ENCODE assay signal across 8 cellular contexts in the genomic region with DNA sequence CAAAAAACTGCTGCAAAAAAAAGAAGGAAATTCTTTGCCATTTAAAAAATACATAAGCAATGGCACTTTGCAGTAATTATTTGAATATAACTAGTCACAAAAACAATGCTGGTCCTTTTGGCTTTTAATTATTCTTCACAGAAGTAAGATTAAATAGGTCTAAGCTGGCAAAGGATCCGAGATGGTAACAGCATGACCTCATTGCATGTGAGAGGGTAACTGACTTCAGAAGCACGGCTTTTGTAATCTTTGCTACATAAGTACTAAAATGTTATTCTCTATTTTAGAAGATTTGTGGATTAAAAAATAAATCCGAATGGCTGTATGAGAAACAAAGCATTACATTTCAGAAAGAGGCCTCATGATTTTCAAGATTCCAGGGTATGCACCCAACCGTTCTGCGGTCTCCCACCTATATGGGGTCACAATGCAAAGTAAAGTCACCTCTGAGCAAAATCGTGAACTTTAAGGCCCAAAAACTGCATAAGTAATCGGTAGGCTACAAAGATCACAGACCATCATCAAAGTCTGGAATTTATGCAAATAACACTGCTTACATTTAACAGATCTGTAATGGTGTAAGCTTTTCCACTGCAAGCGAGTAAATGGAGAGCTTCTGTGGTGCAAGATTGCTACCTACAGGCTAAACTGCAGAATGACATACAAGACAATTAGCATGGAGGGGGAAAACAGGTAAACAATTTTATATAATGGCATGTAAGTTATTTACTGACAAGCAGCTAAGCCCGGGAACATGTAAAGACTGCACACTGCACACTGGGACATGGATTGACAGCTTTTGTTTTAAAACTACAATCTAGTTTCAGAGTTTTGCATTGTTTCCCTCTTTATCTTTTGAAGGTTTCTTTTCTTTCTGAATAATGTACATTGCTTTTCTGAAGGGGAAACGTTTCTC.
DNase-seq lines count a peak whose midpoint lies in the region; ATAC-seq, FAIRE-seq and TF ChIP-seq lines count a peak whose summit lies in the region.

No MANE protein-coding gene starts in this region.

- CTCF ChIA-PET in H1 (lab: Charles Lee; ENCODE audit: partially characterized antibody) = interaction anchor here (0.6 to 2.4 kb wide), 31 partner anchors 8 to 1941 kb away, joined by 3 to 19 read pairs (median 4); no protein-coding TSS in a partner anchor

- DNase-seq in AG10803 (ENCODE audit: low read depth) (peak; percentile 68), GM04504 (ENCODE audit: low read depth) (peak; percentile 23), H9 (peak; percentile 35), Karpas-422 (peak; percentile 67), SK-N-MC (ENCODE audit: low read depth, low spot score) (peak; percentile 52), H1 (ENCODE audit: low read depth in 1 of 2, low spot score in 2 of 2) (no peak), naive B cell (peak; percentile 7), ascending aorta (ENCODE audit: low spot score in 2 of 2) (no peak)

- H2AFZ ChIP-seq in H9 (ENCODE audit: low read length) (no peak overlapping the region), Karpas-422 (ENCODE audit: low read length) (no peak overlapping the region), H1 (ENCODE audit: low read length) (no peak overlapping the region)

- no peak overlapping the region for H4K91ac ChIP-seq in H9 (ENCODE audit: insufficient read length, low read depth, low read length)
- H4K91ac ChIP-seq in H1 (replicated peaks; ENCODE audit: insufficient read length, low read length) = no peak overlapping the region

- H3K27me3 ChIP-seq in H9 (ENCODE audit: insufficient read depth, low read length) (no peaks in the 10 kb centered on the region), Karpas-422 (ENCODE audit: low read length) (no peaks in the 10 kb centered on the region), H1 (replicated peaks in 1 of 4; ENCODE audit: control insufficient read depth in 3 of 4, extremely low read depth in 1 of 4, insufficient read depth in 3 of 4, low read length in 3 of 4) (no peaks in the 10 kb centered on the region), ascending aorta (no peaks in the 10 kb centered on the region)

- H3K4me2 ChIP-seq in H9 (ENCODE audit: insufficient read depth, insufficient read length, low read length) = no peak overlapping the region
- H3K4me2 ChIP-seq in Karpas-422 (ENCODE audit: low read depth, low read length, poor library complexity, severe bottlenecking) = no peak overlapping the region
- H3K4me2 ChIP-seq in H1 (ENCODE audit: insufficient read depth in 1 of 2, low read depth in 2 of 2, low read length in 2 of 2) = 0 out of 4 replicates have a peak overlapping the region, but pooled peaks of 1 of the 2 experiments have one; percentile 36

- H2BK15ac ChIP-seq in H9 (ENCODE audit: low read depth, low read length) (no peak overlapping the region), H1 (ENCODE audit: low read length) (no peak overlapping the region)

- H2AK5ac ChIP-seq in H9 (ENCODE audit: insufficient read length, low read length) = no peak overlapping the region
- H2AK5ac ChIP-seq in H1 (ENCODE audit: low read depth, low read length) = no peak overlapping the region

- H3K9me3 ChIP-seq in H9 (ENCODE audit: control insufficient read depth, low read depth, low read length) (no peaks in the 10 kb centered on the region), Karpas-422 (ENCODE audit: low read length) (no peaks in the 10 kb centered on the region), SK-N-MC (ENCODE audit: low read depth, low read length) (no peaks in the 10 kb centered on the region), H1 (ENCODE audit: insufficient read depth in 2 of 2, low read depth in 1 of 2, low read length in 1 of 2) (no peaks in the 10 kb centered on the region), ascending aorta (no peaks in the 10 kb centered on the region)

- no peak overlapping the region for H3K4me3 ChIP-seq in AG10803 (ENCODE audit: low read length)
- no peak overlapping the region for H3K4me3 ChIP-seq in Karpas-422 (ENCODE audit: low read length)
- 0 out of 2 replicates have a peak overlapping the region, but pooled peaks have one; percentile 30 for H3K4me3 ChIP-seq in SK-N-MC
- H3K4me3 ChIP-seq in H1 (ENCODE audit: extremely low read depth in 1 of 4, insufficient read depth in 2 of 4, low read depth in 3 of 4, low read length in 4 of 4) = no peak overlapping the region
- no peak overlapping the region for H3K4me3 ChIP-seq in ascending aorta

- no peaks in the 10 kb centered on the region for H3K9me2 ChIP-seq in Karpas-422 (replicated peaks; ENCODE audit: insufficient read depth, low read length)

- peak; percentile 32 to 58 for ATAC-seq in naive B cell (ENCODE audit: low read depth in 2 of 2)

- intact Hi-C loops in ascending aorta (cut with DNase I) = no loop called here

- H3K36me3 Mint-ChIP-seq in H9 (ENCODE audit: insufficient read depth in 1 of 3, low read depth in 3 of 3) (no peaks in the 10 kb centered on the region), naive B cell (no peaks in the 10 kb centered on the region)

- H2BK20ac ChIP-seq in H9 (ENCODE audit: low read depth, low read length, poor library complexity, severe bottlenecking) (no peak overlapping the region), H1 (ENCODE audit: low read length) (no peak overlapping the region)

- WGBS in H9 (ENCODE audit: extremely low coverage, insufficient read length, low lambda C conversion rate) = no CpG with 5 or more reads among the region's 10 CpGs
- WGBS in H1 (ENCODE audit: extremely low coverage in 1 of 2, insufficient coverage in 1 of 2, insufficient read length in 1 of 2, insufficient replicate concordance in 2 of 2, low coverage in 1 of 2, low lambda C conversion rate in 2 of 2, missing lambda C conversion rate in 1 of 2), 2 experiments = 34% methylated on average over 10 of the region's 10 CpGs; no CpG with 5 or more reads in 1 of the 2 experiments

- H2BK120ac ChIP-seq in H9 (ENCODE audit: low read depth, low read length, poor library complexity, severe bottlenecking) (no peak overlapping the region), H1 (replicated peaks; ENCODE audit: low read depth, low read length) (no peak overlapping the region)

- H3T11ph ChIP-seq in H9 (ENCODE audit: low read length) = no peak overlapping the region

- POLR2A ChIA-PET in H1 (lab: Charles Lee; ENCODE audit: partially characterized antibody) = interaction anchor here (0.6 to 1.9 kb wide), 3 partner anchors 9 to 1027 kb away, joined by 3 to 4 read pairs (median 4); no protein-coding TSS in a partner anchor

- H3K79me2 ChIP-seq in H9 (ENCODE audit: insufficient read depth, low read length) = no peaks in the 10 kb centered on the region
- no peaks in the 10 kb centered on the region for H3K79me2 ChIP-seq in Karpas-422 (ENCODE audit: low read length)
- H3K79me2 ChIP-seq in H1 (ENCODE audit: control insufficient read depth in 1 of 2, insufficient read depth in 2 of 2, low read length in 2 of 2) = no peaks in the 10 kb centered on the region

- H3K79me1 ChIP-seq in H9 (ENCODE audit: insufficient read depth, low read depth, low read length, poor library complexity, severe bottlenecking) = no peaks in the 10 kb centered on the region
- no peaks in the 10 kb centered on the region for H3K79me1 ChIP-seq in H1 (ENCODE audit: low read depth, low read length)

- peak; percentile 99 for FAIRE-seq in H1 (lab: Jason Lieb, UNC)

- H3K18ac ChIP-seq in H9 (ENCODE audit: insufficient read length, low read depth, low read length) = no peak overlapping the region
- H3K18ac ChIP-seq in H1 (ENCODE audit: extremely low read depth, low read length) = no peak overlapping the region

- no peaks in the 10 kb centered on the region; the same call in 1 of the 2 replicates for H3K27me3 Mint-ChIP-seq in H9 (ENCODE audit: low read depth)
- no peaks in the 10 kb centered on the region for H3K27me3 Mint-ChIP-seq in naive B cell

- peak overlapping the region in 1 of 3 experiments; percentile 85; a peak in 1 of 7 replicates for H3K27ac Mint-ChIP-seq in H9
- H3K27ac Mint-ChIP-seq in naive B cell = no peak overlapping the region

- no peak overlapping the region for H4K5ac ChIP-seq in H9 (ENCODE audit: insufficient read length, low read depth, low read length)
- H4K5ac ChIP-seq in H1 (ENCODE audit: insufficient read length, low read depth, low read length) = no peak overlapping the region

- TF ChIP-seq POLR2A in H1 (IDR thresholded peaks at IDR 0.05; ENCODE audit: control extremely low read depth in 1 of 2, low read depth in 2 of 2, low read length in 2 of 2) = no peak

- H3K4me3 Mint-ChIP-seq in H9 (no peak overlapping the region; a peak in 1 of 5 replicates), naive B cell (no peak overlapping the region)

- H3K9ac ChIP-seq in H9 (ENCODE audit: extremely low read depth, insufficient read length, low read length) (no peak overlapping the region), Karpas-422 (ENCODE audit: low read length) (no peak overlapping the region), SK-N-MC (ENCODE audit: insufficient read length) (no peak overlapping the region), H1 (replicated peaks in 1 of 4; ENCODE audit: extremely low read depth in 1 of 4, low read depth in 3 of 4, low read length in 3 of 4) (no peak overlapping the region)

- H3K36me3 ChIP-seq in Karpas-422 (ENCODE audit: insufficient read depth, low read length) = no peaks in the 10 kb centered on the region
- H3K36me3 ChIP-seq in SK-N-MC (ENCODE audit: insufficient read depth, low read length) = no peaks in the 10 kb centered on the region
- no peaks in the 10 kb centered on the region for H3K36me3 ChIP-seq in H1 (ENCODE audit: control insufficient read depth in 2 of 4, insufficient read depth in 4 of 4, low read length in 3 of 4)
- no peaks in the 10 kb centered on the region for H3K36me3 ChIP-seq in ascending aorta

- TF ChIP-seq RAD21 in H1 (IDR thresholded peaks at IDR 0.05 in 1 of 2, conservative IDR thresholded peaks at IDR 0.05 in 1 of 2; ENCODE audit: low read depth in 2 of 2, low read length in 2 of 2) = peak; percentile 95

- H2BK12ac ChIP-seq in H9 (ENCODE audit: insufficient read length, low read depth, low read length) (no peak overlapping the region), H1 (ENCODE audit: low read depth, low read length) (no peak overlapping the region)

- H3K14ac ChIP-seq in H9 (ENCODE audit: insufficient read depth, low read length) (no peak overlapping the region), H1 (ENCODE audit: insufficient read length) (no peak overlapping the region)

- no peaks in the 10 kb centered on the region for H4K20me1 ChIP-seq in H9 (ENCODE audit: control insufficient read depth, insufficient read depth, insufficient read length)
- no peaks in the 10 kb centered on the region for H4K20me1 ChIP-seq in Karpas-422 (ENCODE audit: insufficient read depth, low read depth, low read length)
- no peaks in the 10 kb centered on the region for H4K20me1 ChIP-seq in H1 (replicated peaks in 1 of 2; ENCODE audit: control insufficient read depth in 1 of 2, insufficient read depth in 2 of 2, low read length in 2 of 2)

- H3K23ac ChIP-seq in H9 (ENCODE audit: insufficient read length, low read depth, low read length) = no peak overlapping the region
- H3K23ac ChIP-seq in H1 (ENCODE audit: insufficient read length) = no peak overlapping the region

- H3K4me1 Mint-ChIP-seq in H9 (peaks cover 34 to 40% of the 10 kb centered on the region in 2 experiments), naive B cell (no peaks in the 10 kb centered on the region)

- H3K23me2 ChIP-seq in H9 (ENCODE audit: insufficient read length, low read depth, low read length, poor library complexity, severe bottlenecking) = no peaks in the 10 kb centered on the region
- H3K23me2 ChIP-seq in H1 (ENCODE audit: low read depth, low read length) = no peaks in the 10 kb centered on the region

- H4K8ac ChIP-seq in H9 (replicated peaks; ENCODE audit: insufficient read length, low read depth, low read length) = no peak overlapping the region
- H4K8ac ChIP-seq in H1 (ENCODE audit: extremely low read depth, insufficient read depth, low read length) = no peak overlapping the region

- H3K27ac ChIP-seq in H9 (ENCODE audit: insufficient read length, low read depth, low read length) (no peak overlapping the region), Karpas-422 (ENCODE audit: low read length) (no peak overlapping the region), SK-N-MC (no peak overlapping the region), H1 (ENCODE audit: low read depth, low read length) (no peak overlapping the region), ascending aorta (no peak overlapping the region)

- H2BK5ac ChIP-seq in H9 (ENCODE audit: insufficient read length, low read length) (no peak overlapping the region), H1 (ENCODE audit: low read depth, low read length) (no peak overlapping the region)

- no peak for TF ChIP-seq EP300 in H1 (IDR thresholded peaks at IDR 0.05; ENCODE audit: borderline replicate concordance in 1 of 2, low read depth in 2 of 2, low read length in 2 of 2)

- H3K4ac ChIP-seq in H9 (ENCODE audit: low read depth, low read length) = no peak overlapping the region
- H3K4ac ChIP-seq in H1 (replicated peaks; ENCODE audit: insufficient read length, low read depth, low read length) = no peak overlapping the region

- H3K56ac ChIP-seq in H9 (ENCODE audit: insufficient read length, low read depth, low read length) = no peak overlapping the region
- H3K56ac ChIP-seq in H1 (replicated peaks; ENCODE audit: insufficient read length, low read depth, low read length) = no peak overlapping the region

- TF ChIP-seq CTCF in AG10803 (conservative IDR thresholded peaks at IDR 0.05; ENCODE audit: low read length) (peak; percentile 89), H9 (conservative IDR thresholded peaks at IDR 0.05) (peak; percentile 90), H1 (IDR thresholded peaks at IDR 0.05; ENCODE audit: control extremely low read depth in 1 of 3, insufficient read depth in 1 of 3, low read depth in 1 of 3, low read length in 3 of 3) (peak in 2 of 3 experiments; percentile 60 to 88; a peak in 2 of 4 replicates), ascending aorta (IDR thresholded peaks at IDR 0.05) (peak in 1 of 3 experiments; percentile 29)

- H3K9me3 Mint-ChIP-seq in H9 (no peaks in the 10 kb centered on the region), naive B cell (no peaks in the 10 kb centered on the region)

- peaks cover 3% of the 10 kb centered on the region; the same call in 1 of the 2 replicates for H3K4me1 ChIP-seq in H9 (ENCODE audit: insufficient read depth, low read length)
- H3K4me1 ChIP-seq in Karpas-422 (ENCODE audit: low read length) = no peaks in the 10 kb centered on the region
- H3K4me1 ChIP-seq in H1 (replicated peaks in 1 of 4; ENCODE audit: control insufficient read depth in 3 of 4, insufficient read depth in 4 of 4, low read length in 3 of 4) = peaks cover 0 to 3% (median 3%) of the 10 kb centered on the region in 4 experiments; a peak in 2 of 7 replicates
- H3K4me1 ChIP-seq in ascending aorta = no peaks in the 10 kb centered on the region

Comparison
In these comparisons a context has a peak if more than half of its experiments do, and no peak if none do; other contexts are left out.
1. DNase-seq: peak in AG10803 (single experiment), GM04504 (single experiment), H9 (single experiment), Karpas-422 (single experiment), SK-N-MC (single experiment) and naive B cell (single experiment); none in H1 (0 of 2) and ascending aorta (0 of 2).